28 cellular contexts compared by ENCODE assay signal in the genomic region with DNA sequence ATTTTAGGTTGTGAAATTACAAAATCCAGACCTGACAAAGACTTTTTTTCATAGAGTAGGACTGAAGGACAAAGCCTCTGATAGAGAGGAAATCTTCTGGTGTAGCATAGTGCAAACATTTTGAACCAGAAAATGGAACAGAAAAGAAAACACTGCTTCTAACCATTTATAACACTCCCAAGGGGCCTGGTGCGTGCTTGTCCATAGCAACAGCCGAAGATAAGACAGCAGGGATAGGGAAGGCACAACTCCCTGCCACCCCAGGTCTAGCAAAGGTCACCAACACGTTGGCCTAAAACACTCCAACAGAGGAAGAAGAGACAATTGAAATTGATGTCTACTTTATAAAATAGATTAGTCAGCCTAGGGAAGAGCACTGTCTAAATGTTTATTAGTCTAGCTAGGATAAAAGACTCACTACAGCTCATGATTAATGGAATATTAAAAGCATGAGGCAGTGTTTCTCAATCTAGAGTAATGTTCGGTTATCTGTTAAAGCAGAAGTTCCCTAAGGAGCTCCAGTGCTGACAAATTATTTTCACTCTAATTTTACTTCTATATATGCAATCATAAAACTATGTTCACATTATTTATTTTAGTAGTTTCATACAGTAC.
DNase-seq lines count a peak whose midpoint lies in the region; TF ChIP-seq lines count a peak whose summit lies in the region.
"Had no signal": no experiment of that assay in that cellular context is flagged by ENCODE, and none has a peak within 500 bp of the region (broad histone marks: within the 10 kb centered on the region; RNA-seq: fewer than 3 reads in every experiment).

No MANE protein-coding gene starts in this region.

- no peaks in the 10 kb centered on the region for H3K79me2 ChIP-seq in GM23248 (ENCODE audit: insufficient read depth)

- H3K27ac Mint-ChIP-seq in chondrocyte (ENCODE audit: unreplicated experiment) (peak overlapping the region; percentile 74), osteocyte (ENCODE audit: unreplicated experiment) (peak overlapping the region; percentile 81)
- H3K27ac Mint-ChIP-seq: activated B cell treated with CpG ODN at 0.5 μM for 24 hours; activated naive CD8-positive, alpha-beta T cell treated with anti-CD3 and anti-CD28 coated beads, Interleukin-2, amount 10 ng/mL, durations not matched to agents 7 days and 5 days; CD8-positive, alpha-beta T cell; type B pancreatic cell had no signal

- WGBS in GM23248 (ENCODE audit: low coverage in 1 of 2, low lambda C conversion rate in 2 of 2, missing lambda C conversion rate in 2 of 2), 2 experiments, result 61 to 78% methylated on average over 4 of the region's 4 CpGs

- H2AFZ ChIP-seq in GM23248, result no peak overlapping the region

- H3K4me3 ChIP-seq in GM23248 (no peak overlapping the region), left ventricle myocardium inferior (no peak overlapping the region)
- H3K4me3 ChIP-seq: GM12878, heart left ventricle, K562, lung, right lobe of liver had no signal

- peaks cover 25% of the 10 kb centered on the region for H3K36me3 Mint-ChIP-seq in chondrocyte (ENCODE audit: low read depth)
- H3K36me3 Mint-ChIP-seq in osteocyte (ENCODE audit: unreplicated experiment), result peaks cover 70% of the 10 kb centered on the region
- H3K36me3 Mint-ChIP-seq: activated naive CD8-positive, alpha-beta T cell treated with anti-CD3 and anti-CD28 coated beads, Interleukin-2, amount 10 ng/mL, durations not matched to agents 7 days and 5 days; CD8-positive, alpha-beta T cell had no signal

- no peak overlapping the region for H3K4me2 ChIP-seq in GM23248 (ENCODE audit: unreplicated experiment)

- H3K4me1 ChIP-seq in GM23248 (ENCODE audit: insufficient read depth) (no peaks in the 10 kb centered on the region), left ventricle myocardium inferior (no peaks in the 10 kb centered on the region)
- H3K4me1 ChIP-seq: BE2C, right lobe of liver had no signal

- TF ChIP-seq CTCF in chondrocyte (IDR thresholded peaks at IDR 0.05), result no peak
- no peak for TF ChIP-seq CTCF in left ventricle myocardium inferior (IDR thresholded peaks at IDR 0.05; ENCODE audit: borderline replicate concordance)
- no peak for TF ChIP-seq CTCF in osteocyte (IDR thresholded peaks at IDR 0.05)

- no peaks in the 10 kb centered on the region for H4K20me1 ChIP-seq in GM23248 (ENCODE audit: insufficient read depth)

- peaks cover 7% of the 10 kb centered on the region for H3K4me1 Mint-ChIP-seq in chondrocyte (ENCODE audit: low read depth)
- H3K4me1 Mint-ChIP-seq in osteocyte (ENCODE audit: unreplicated experiment), result peaks cover 6% of the 10 kb centered on the region
- H3K4me1 Mint-ChIP-seq: activated B cell treated with CpG ODN at 0.5 μM for 24 hours; activated naive CD8-positive, alpha-beta T cell treated with anti-CD3 and anti-CD28 coated beads, Interleukin-2, amount 10 ng/mL, durations not matched to agents 7 days and 5 days had no signal

- H3K9me3 ChIP-seq in GM23248 (ENCODE audit: low read depth) (no peaks in the 10 kb centered on the region), left ventricle myocardium inferior (replicated peaks) (no peaks in the 10 kb centered on the region)
- H3K9me3 ChIP-seq: BE2C, heart left ventricle, right lobe of liver had no signal

- H3K36me3 ChIP-seq in GM23248 (ENCODE audit: low read depth), result no peaks in the 10 kb centered on the region
- H3K36me3 ChIP-seq in left ventricle myocardium inferior, result no peaks in the 10 kb centered on the region
- H3K36me3 ChIP-seq: BE2C, right lobe of liver had no signal

- in situ Hi-C loops in GM23248 (cut with MboI), result no loop called here

- H3K9me2 ChIP-seq in GM23248 (ENCODE audit: insufficient read depth), result no peaks in the 10 kb centered on the region

- H3K4me3 Mint-ChIP-seq in chondrocyte (ENCODE audit: unreplicated experiment) (no peak overlapping the region), osteocyte (ENCODE audit: unreplicated experiment) (no peak overlapping the region)
- H3K4me3 Mint-ChIP-seq: activated B cell treated with CpG ODN at 0.5 μM for 24 hours; activated naive CD8-positive, alpha-beta T cell treated with anti-CD3 and anti-CD28 coated beads, Interleukin-2, amount 10 ng/mL, durations not matched to agents 7 days and 5 days; CD8-positive, alpha-beta T cell; type B pancreatic cell had no signal

- H3K9me3 Mint-ChIP-seq in chondrocyte (ENCODE audit: low read depth), result no peaks in the 10 kb centered on the region
- H3K9me3 Mint-ChIP-seq in osteocyte (ENCODE audit: unreplicated experiment), result no peaks in the 10 kb centered on the region
- H3K9me3 Mint-ChIP-seq: activated B cell treated with CpG ODN at 0.5 μM for 24 hours; activated naive CD8-positive, alpha-beta T cell treated with anti-CD3 and anti-CD28 coated beads, Interleukin-2, amount 10 ng/mL, durations not matched to agents 7 days and 5 days; CD8-positive, alpha-beta T cell; type B pancreatic cell had no signal

- H3F3A ChIP-seq in GM23248 (ENCODE audit: insufficient read depth), result no peaks in the 10 kb centered on the region

- H3K27me3 ChIP-seq in GM23248 (replicated peaks; ENCODE audit: insufficient read depth) (no peaks in the 10 kb centered on the region), left ventricle myocardium inferior (ENCODE audit: low read depth) (no peaks in the 10 kb centered on the region)
- H3K27me3 ChIP-seq: BE2C, heart left ventricle, right lobe of liver had no signal

- no peaks in the 10 kb centered on the region for H3K27me3 Mint-ChIP-seq in chondrocyte (ENCODE audit: low read depth)
- no peaks in the 10 kb centered on the region for H3K27me3 Mint-ChIP-seq in osteocyte (ENCODE audit: unreplicated experiment)
- H3K27me3 Mint-ChIP-seq: type B pancreatic cell had no signal

- DNase-seq in GM23248 (peak; percentile 22), chondrocyte (ENCODE audit: low spot score) (no peak), left ventricle myocardium inferior (peak; percentile 25), osteocyte (ENCODE audit: extremely low spot score, unreplicated experiment) (no peak), retina (no peak), DMS114 treated with DMSO at 0.1 percent for 48 hours (lab: John Stamatoyannopoulos, UW; ENCODE audit: unreplicated experiment) (no peak), dermis blood vessel endothelial cell (no peak)
- DNase-seq in activated CD4-positive, alpha-beta T cell treated with anti-CD3 and anti-CD28 coated beads for 48 hours, result no peak
- DNase-seq: activated B cell treated with CpG ODN at 0.5 μM for 24 hours; activated CD4-positive, alpha-beta T cell treated with anti-CD3 and anti-CD28 coated beads, Interleukin-2, amount 50 U/mL, for 4 hours; activated gamma-delta T cell treated with Interleukin-2 at 50 U/mL for 16 hours; activated naive CD8-positive, alpha-beta T cell treated with anti-CD3 and anti-CD28 coated beads, Interleukin-2, amount 10 ng/mL, durations not matched to agents 7 days and 5 days; activated T-cell treated with anti-CD3 and anti-CD28 coated beads, Interleukin-2, amount 50 U/mL, for 48 hours; BE2C; CD8-positive, alpha-beta T cell; cerebellar nuclear complex; DMS 273 treated with DMSO at 0.1 percent for 48 hours; kidney; NCI-H1048; NCI-H187; NCI-H2171; right lobe of liver; stimulated activated CD4-positive, alpha-beta T cell treated with anti-CD3 and anti-CD28 coated beads, Interleukin-4, amount 100 ng/mL, for 1 hour had no signal

- H3K27ac ChIP-seq in GM23248, result no peak overlapping the region
- no peak overlapping the region for H3K27ac ChIP-seq in left ventricle myocardium inferior (replicated peaks)
- H3K27ac ChIP-seq: right lobe of liver had no signal

- intact Hi-C loops in left ventricle myocardium inferior (cut with micrococcal nuclease), result no loop called here

- H3K9ac ChIP-seq in GM23248, result no peak overlapping the region

Comparison
In these comparisons a context has a peak if more than half of its experiments do, and no peak if none do; other contexts are left out.
1. DNase-seq: peak in GM23248 (single experiment) and left ventricle myocardium inferior (single experiment); none in chondrocyte (single experiment), osteocyte (single experiment), retina (single experiment), DMS114 treated with DMSO at 0.1 percent for 48 hours (single experiment), activated CD4-positive, alpha-beta T cell treated with anti-CD3 and anti-CD28 coated beads for 48 hours (single experiment) and dermis blood vessel endothelial cell (single experiment).